8 cellular contexts compared by ENCODE assay signal in genomic region chr19:1445185-1445931, GRCh38. TPM values are rescaled to one million over a fixed set of nuclear protein-coding genes. Genes with fewer than 3 reads are reported as not detected.
DNase-seq lines count a peak whose midpoint lies in the region; ATAC-seq and TF ChIP-seq lines count a peak whose summit lies in the region.

No MANE protein-coding gene starts in this region.

- H3K4me3 Mint-ChIP-seq in activated CD4-positive, alpha-beta T cell treated with anti-CD3 and anti-CD28 coated beads for 36 hours, result peak overlapping the region; percentile 49

- peaks cover 11% of the 10 kb centered on the region for H3K4me1 ChIP-seq in colonic mucosa

- peak overlapping the region; percentile 12 to 43 for H3K9ac ChIP-seq in colonic mucosa (ENCODE audit: low read depth in 2 of 2, low read length in 2 of 2)

- H3K36me3 Mint-ChIP-seq in activated CD4-positive, alpha-beta T cell treated with anti-CD3 and anti-CD28 coated beads for 36 hours (ENCODE audit: low read depth), result peaks cover 25% of the 10 kb centered on the region

- POLR2A ChIA-PET in activated CD4-positive, alpha-beta T cell treated with anti-CD3 and anti-CD28 coated beads for 36 hours (lab: Charles Lee), result interaction anchor here (1.0 to 1.2 kb wide), 2 partner anchors 8 to 27 kb away, joined by 4 read pairs; no protein-coding TSS in a partner anchor

- no peak overlapping the region for H3K27ac ChIP-seq in colonic mucosa

- H3K36me3 ChIP-seq in H7 (replicated peaks; ENCODE audit: control insufficient read depth, insufficient read depth, low read length), result peaks cover 10% of the 10 kb centered on the region
- H3K36me3 ChIP-seq in colonic mucosa, result peaks cover 8% of the 10 kb centered on the region

- H3K4me3 ChIP-seq in H7 (ENCODE audit: insufficient read depth, low read depth, low read length) (peak overlapping the region; percentile 59), colonic mucosa (peak overlapping the region; percentile 34)

- intact Hi-C loops in activated CD4-positive, alpha-beta T cell treated with anti-CD3 and anti-CD28 coated beads for 36 hours (cut with DNase I, micrococcal nuclease), result loop anchor here in 1 of 2 experiments (1.0 kb wide), 3 partner anchors 26 to 68 kb away; partner anchors contain the start of genes ADAMTSL5 and NDUFS7
- intact Hi-C loops in colonic mucosa (cut with DNase I), result no loop called here

- peaks cover 22% of the 10 kb centered on the region for H3K27me3 Mint-ChIP-seq in activated CD4-positive, alpha-beta T cell treated with anti-CD3 and anti-CD28 coated beads for 36 hours

- DNase-seq in DMS79 (lab: John Stamatoyannopoulos, UW), result peak; percentile 8
- peak; percentile 98 for DNase-seq in H7
- peak; percentile 12 for DNase-seq in NCI-H2029 treated with DMSO at 0.1 percent for 48 hours (lab: John Stamatoyannopoulos, UW)
- DNase-seq in activated CD4-positive, alpha-beta T cell treated with anti-CD3 and anti-CD28 coated beads for 36 hours, result peak; percentile 89
- DNase-seq in colonic mucosa, result peak; percentile 76
- no peak for DNase-seq in left lobe of liver (ENCODE audit: low spot score)
- DNase-seq in stimulated activated CD4-positive, alpha-beta T cell treated with anti-CD3 and anti-CD28 coated beads, Interleukin-4, amount 100 ng/mL, for 1 hour, result peak; percentile 80

- H3K9me3 Mint-ChIP-seq in activated CD4-positive, alpha-beta T cell treated with anti-CD3 and anti-CD28 coated beads for 36 hours (ENCODE audit: low read depth), result no peaks in the 10 kb centered on the region

- H3K4me1 Mint-ChIP-seq in activated CD4-positive, alpha-beta T cell treated with anti-CD3 and anti-CD28 coated beads for 36 hours, result peaks cover 30% of the 10 kb centered on the region

- peaks cover 42% of the 10 kb centered on the region for H3K27me3 ChIP-seq in H7 (ENCODE audit: control insufficient read depth, insufficient read depth, low read length)
- H3K27me3 ChIP-seq in colonic mucosa, result peaks cover 49% of the 10 kb centered on the region

- CTCF ChIA-PET in activated CD4-positive, alpha-beta T cell treated with anti-CD3 and anti-CD28 coated beads for 36 hours (lab: Charles Lee), result interaction anchor here (0.6 to 2.8 kb wide), 11 partner anchors 9 to 682 kb away, joined by 3 to 17 read pairs (median 4); partner anchors contain the start of genes CIRBP and PCSK4

- TF ChIP-seq CTCF in colonic mucosa (IDR thresholded peaks at IDR 0.05), result peak; percentile 87

- H3K27ac Mint-ChIP-seq in activated CD4-positive, alpha-beta T cell treated with anti-CD3 and anti-CD28 coated beads for 36 hours, result no peak overlapping the region

- no peaks in the 10 kb centered on the region for H3K9me3 ChIP-seq in colonic mucosa

- ATAC-seq in activated CD4-positive, alpha-beta T cell treated with anti-CD3 and anti-CD28 coated beads for 36 hours, result peak; percentile 82
- ATAC-seq in left lobe of liver, result peak; percentile 93
- no peak for ATAC-seq in HG03469 (IDR thresholded peaks at IDR 0.05; ENCODE audit: unreplicated experiment)

RNA-seq across cellular contexts. Expression of gene APC2, which starts 4.6 kb away (rescaled TPM):
- total RNA-seq in H7 (2014; rRNA removed; shearing (Covaris generic)), result 0.11 and 0.31 TPM in 2 replicates
- total RNA-seq in activated CD4-positive, alpha-beta T cell treated with anti-CD3 and anti-CD28 coated beads for 36 hours, result under 1 TPM; 0.09 to 0.14 TPM
- total RNA-seq in colonic mucosa (under 1 TPM; 0.05 to 0.42 TPM), left lobe of liver (0.13 TPM)

RNA-seq across cellular contexts. Expression of gene RPS15, which starts 7.2 kb away (rescaled TPM):
- 1,494 and 1,693 TPM in 2 replicates for total RNA-seq in H7 (2014; rRNA removed; shearing (Covaris generic))
- total RNA-seq in activated CD4-positive, alpha-beta T cell treated with anti-CD3 and anti-CD28 coated beads for 36 hours, result 1,000 to 10,000 TPM; 1,716 to 1,858 TPM
- total RNA-seq in colonic mucosa (1,000 to 10,000 TPM; 1,055 to 1,445 TPM), left lobe of liver (410 TPM)

RNA-seq across cellular contexts. Expression of gene C19orf25, which starts 33.7 kb away (rescaled TPM):
- total RNA-seq in H7 (2014; rRNA removed; shearing (Covaris generic)), result 57.2 and 75.3 TPM in 2 replicates
- total RNA-seq in activated CD4-positive, alpha-beta T cell treated with anti-CD3 and anti-CD28 coated beads for 36 hours, result 10 to 100 TPM; 19.9 to 26.9 TPM
- total RNA-seq in colonic mucosa (10 to 100 TPM; 27.3 to 46.9 TPM), left lobe of liver (19.2 TPM)

RNA-seq across cellular contexts. Expression of gene DAZAP1, which starts 38.0 kb away (rescaled TPM):
- 196 and 198 TPM in 2 replicates for total RNA-seq in H7 (2014; rRNA removed; shearing (Covaris generic))
- 100 to 1,000 TPM; 248 to 347 TPM for total RNA-seq in activated CD4-positive, alpha-beta T cell treated with anti-CD3 and anti-CD28 coated beads for 36 hours
- 100 to 1,000 TPM in 1 of 2 donors, 10 to 100 TPM in 1; 92.9 to 210 TPM for total RNA-seq in colonic mucosa
- total RNA-seq in left lobe of liver, result 48.1 TPM

RNA-seq across cellular contexts. Expression of gene GAMT, which starts 44.0 kb away (rescaled TPM):
- total RNA-seq in H7 (2014; rRNA removed; shearing (Covaris generic)), result 12.3 and 31.6 TPM in 2 replicates
- total RNA-seq in activated CD4-positive, alpha-beta T cell treated with anti-CD3 and anti-CD28 coated beads for 36 hours, result 10 to 100 TPM; 30.4 to 31.5 TPM
- total RNA-seq in colonic mucosa, result 1 to 10 TPM; 3.3 to 3.7 TPM
- 214 TPM for total RNA-seq in left lobe of liver
